ENCODE assay signal across 9 cellular contexts in the genomic region with DNA sequence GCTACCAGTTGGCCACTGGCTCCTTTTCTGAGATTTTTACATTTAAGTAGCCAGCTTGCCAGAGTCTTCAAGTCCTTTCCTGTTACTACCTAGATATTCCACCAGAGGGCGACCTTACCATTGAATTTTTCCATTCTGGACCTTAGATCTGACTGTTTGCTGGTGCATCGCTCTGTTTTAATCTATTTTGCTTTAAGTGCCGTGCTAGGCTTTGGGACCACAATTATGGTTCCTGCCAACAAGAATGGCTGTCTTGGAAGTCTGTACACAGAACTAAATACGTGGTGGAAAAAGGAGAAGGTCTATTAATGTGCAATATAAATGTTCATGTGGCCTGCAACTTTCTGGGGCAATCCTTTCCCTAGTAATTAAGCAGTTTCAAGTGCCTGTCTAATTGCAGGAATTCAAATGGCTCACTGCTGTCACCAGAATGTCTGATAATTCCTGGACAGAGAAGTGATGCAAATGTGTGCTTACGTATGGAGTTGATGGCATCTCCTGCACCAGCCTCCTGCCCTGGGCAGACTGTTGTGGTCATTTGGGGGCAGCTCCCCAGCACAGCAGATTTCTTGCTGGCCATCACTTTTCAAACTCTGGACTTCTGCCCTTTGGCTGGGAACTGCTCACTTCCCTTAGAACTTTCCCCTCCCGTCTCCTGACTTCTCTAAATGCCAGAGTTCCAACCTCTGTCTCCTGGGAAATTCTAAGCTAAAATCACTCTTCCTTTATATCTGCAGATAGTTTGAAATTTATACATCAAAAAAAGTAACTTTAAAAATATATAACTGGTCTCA. TPM values are rescaled to one million over a fixed set of nuclear protein-coding genes. Genes with fewer than 3 reads are reported as not detected.
DNase-seq lines count a peak whose midpoint lies in the region; ATAC-seq and TF ChIP-seq lines count a peak whose summit lies in the region.
"Had no signal": no experiment of that assay in that cellular context is flagged by ENCODE, and none has a peak within 500 bp of the region (broad histone marks: within the 10 kb centered on the region; RNA-seq: fewer than 3 reads in every experiment).

No MANE protein-coding gene starts in this region.

- H3K4me1 Mint-ChIP-seq in HFFc6 (ENCODE audit: low read depth) = no peaks in the 10 kb centered on the region
- H3K4me1 Mint-ChIP-seq in activated CD4-positive, alpha-beta T cell treated with anti-CD3 and anti-CD28 coated beads, Interleukin-2, amount 10 ng/mL, durations not matched to agents 24 days and 14 days = peaks cover 25% of the 10 kb centered on the region
- H3K4me1 Mint-ChIP-seq in natural killer cell = peaks cover 5 to 28% of the 10 kb centered on the region in 2 donors

- H3K36me3 Mint-ChIP-seq in HFFc6 (ENCODE audit: low read depth) (no peaks in the 10 kb centered on the region), natural killer cell (no peaks in the 10 kb centered on the region)
- no peaks in the 10 kb centered on the region for H3K36me3 Mint-ChIP-seq in activated CD4-positive, alpha-beta T cell treated with anti-CD3 and anti-CD28 coated beads, Interleukin-2, amount 10 ng/mL, durations not matched to agents 24 days and 14 days (ENCODE audit: low read depth)

- ATAC-seq in natural killer cell (peak; percentile 77 to 85 (median 79)), GM18858 (IDR thresholded peaks at IDR 0.05; ENCODE audit: unreplicated experiment) (no peak)

- peaks cover 33% of the 10 kb centered on the region for H3K27me3 Mint-ChIP-seq in HFFc6 (ENCODE audit: insufficient read depth)
- H3K27me3 Mint-ChIP-seq in activated CD4-positive, alpha-beta T cell treated with anti-CD3 and anti-CD28 coated beads, Interleukin-2, amount 10 ng/mL, durations not matched to agents 24 days and 14 days = peaks cover 20% of the 10 kb centered on the region
- peaks cover 15 to 30% of the 10 kb centered on the region in 2 donors for H3K27me3 Mint-ChIP-seq in natural killer cell (ENCODE audit: low read depth in 2 of 2)
- H3K27me3 Mint-ChIP-seq: stimulated activated naive CD8-positive, alpha-beta T cell treated with anti-CD3 and anti-CD28 coated beads, Interleukin-15, Interleukin-2, amounts not matched to agents 100 ng/mL and 50 ng/mL, for 24 hours had no signal

- TF ChIP-seq CTCF in HFFc6 (IDR thresholded peaks at IDR 0.05) = peak; percentile 94
- peak; percentile 80 for TF ChIP-seq CTCF in natural killer cell (IDR thresholded peaks at IDR 0.05)

- DNase-seq in COLO668 (lab: John Stamatoyannopoulos, UW; ENCODE audit: unreplicated experiment) (peak; percentile 20), HFFc6 (peak; percentile 72), NCI-H510A treated with DMSO at 0.1 percent for 48 hours (lab: John Stamatoyannopoulos, UW) (peak; percentile 91), fibroblast of gingiva (ENCODE audit: low read depth) (peak; percentile 77), natural killer cell (no peak), ecto neural progenitor cell (ENCODE audit: low spot score) (no peak)
- peak; percentile 92 for DNase-seq in activated CD4-positive, alpha-beta T cell treated with anti-CD3 and anti-CD28 coated beads, Interleukin-2, amount 10 ng/mL, durations not matched to agents 24 days and 14 days

- no peak overlapping the region for H3K27ac Mint-ChIP-seq in HFFc6
- no peak overlapping the region for H3K27ac Mint-ChIP-seq in activated CD4-positive, alpha-beta T cell treated with anti-CD3 and anti-CD28 coated beads, Interleukin-2, amount 10 ng/mL, durations not matched to agents 24 days and 14 days
- no peak overlapping the region for H3K27ac Mint-ChIP-seq in natural killer cell
- H3K27ac Mint-ChIP-seq: stimulated activated naive CD8-positive, alpha-beta T cell treated with anti-CD3 and anti-CD28 coated beads, Interleukin-15, Interleukin-2, amounts not matched to agents 100 ng/mL and 50 ng/mL, for 24 hours had no signal

- H3K4me3 Mint-ChIP-seq in HFFc6 = no peak overlapping the region
- H3K4me3 Mint-ChIP-seq in activated CD4-positive, alpha-beta T cell treated with anti-CD3 and anti-CD28 coated beads, Interleukin-2, amount 10 ng/mL, durations not matched to agents 24 days and 14 days = no peak overlapping the region
- no peak overlapping the region for H3K4me3 Mint-ChIP-seq in natural killer cell
- H3K4me3 Mint-ChIP-seq: stimulated activated naive CD8-positive, alpha-beta T cell treated with anti-CD3 and anti-CD28 coated beads, Interleukin-15, Interleukin-2, amounts not matched to agents 100 ng/mL and 50 ng/mL, for 24 hours had no signal

- H3K9me3 Mint-ChIP-seq in HFFc6 (no peaks in the 10 kb centered on the region), natural killer cell (no peaks in the 10 kb centered on the region)
- H3K9me3 Mint-ChIP-seq in activated CD4-positive, alpha-beta T cell treated with anti-CD3 and anti-CD28 coated beads, Interleukin-2, amount 10 ng/mL, durations not matched to agents 24 days and 14 days = no peaks in the 10 kb centered on the region
- H3K9me3 Mint-ChIP-seq: stimulated activated naive CD8-positive, alpha-beta T cell treated with anti-CD3 and anti-CD28 coated beads, Interleukin-15, Interleukin-2, amounts not matched to agents 100 ng/mL and 50 ng/mL, for 24 hours had no signal

- intact Hi-C loops in activated CD4-positive, alpha-beta T cell treated with anti-CD3 and anti-CD28 coated beads, Interleukin-2, amount 10 ng/mL, durations not matched to agents 24 days and 14 days (cut with micrococcal nuclease) = loop anchor here (1.0 to 5.0 kb wide), 5 partner anchors 67 to 553 kb away; no protein-coding TSS in a partner anchor
- intact Hi-C loops in natural killer cell (cut with micrococcal nuclease) = loop anchor here (1.0 to 5.0 kb wide), 3 partner anchors 67 to 233 kb away; no protein-coding TSS in a partner anchor

RNA-seq across cellular contexts. Expression of a gene that starts 5.6 kb away (rescaled TPM):
- not detected for total RNA-seq in HFFc6 (2021; fragmentation: NEBNext Ultra II Directional; extraction: Animal tissue kit (Norgen Biotek cat#: 25700))
- total RNA-seq in activated CD4-positive, alpha-beta T cell treated with anti-CD3 and anti-CD28 coated beads, Interleukin-2, amount 10 ng/mL, durations not matched to agents 24 days and 14 days = 0.21 and 0.38 TPM in 2 replicates
- total RNA-seq in natural killer cell = 1 to 10 TPM; 1.2 to 4.3 (median 3.6) TPM

RNA-seq across cellular contexts. Expression of a gene that starts 46.6 kb away (rescaled TPM):
- 100 to 1,000 TPM; 147 to 163 (median 157) TPM for total RNA-seq in HFFc6 (2021; fragmentation: NEBNext Ultra II Directional; extraction: Animal tissue kit (Norgen Biotek cat#: 25700))
- total RNA-seq in activated CD4-positive, alpha-beta T cell treated with anti-CD3 and anti-CD28 coated beads, Interleukin-2, amount 10 ng/mL, durations not matched to agents 24 days and 14 days = 320 TPM in 2 replicates
- total RNA-seq in natural killer cell = 100 to 1,000 TPM; 653 to 886 (median 714) TPM

RNA-seq across cellular contexts. Expression of a gene that starts 58.4 kb away (rescaled TPM):
- 1 to 10 TPM in 5 of 6 experiments, under 1 TPM in 1; 0.94 to 3.8 (median 1.9) TPM for total RNA-seq in HFFc6 (2021; fragmentation: NEBNext Ultra II Directional; extraction: Animal tissue kit (Norgen Biotek cat#: 25700))
- total RNA-seq in activated CD4-positive, alpha-beta T cell treated with anti-CD3 and anti-CD28 coated beads, Interleukin-2, amount 10 ng/mL, durations not matched to agents 24 days and 14 days = 38.5 and 42.6 TPM in 2 replicates
- 100 to 1,000 TPM in 1 of 3 donors, 10 to 100 TPM in 2; 43.1 to 135 (median 73.5) TPM for total RNA-seq in natural killer cell

Comparison
In these comparisons a context has a peak if more than half of its experiments do, and no peak if none do; other contexts are left out.
1. DNase-seq: peak in COLO668 (single experiment), HFFc6 (single experiment), NCI-H510A treated with DMSO at 0.1 percent for 48 hours (single experiment), activated CD4-positive, alpha-beta T cell treated with anti-CD3 and anti-CD28 coated beads, Interleukin-2, amount 10 ng/mL, durations not matched to agents 24 days and 14 days (single experiment) and fibroblast of gingiva (single experiment); none in natural killer cell (single experiment) and ecto neural progenitor cell (single experiment).